10 cellular contexts compared by ENCODE assay signal in genomic region chr14:68941820-68942219, GRCh38. TPM values are rescaled to one million over a fixed set of nuclear protein-coding genes. Genes with fewer than 3 reads are reported as not detected.
DNase-seq lines count a peak whose midpoint lies in the region; ATAC-seq and TF ChIP-seq lines count a peak whose summit lies in the region.
"Had no signal": no experiment of that assay in that cellular context is flagged by ENCODE, and none has a peak within 500 bp of the region (broad histone marks: within the 10 kb centered on the region; RNA-seq: fewer than 3 reads in every experiment).

No MANE protein-coding gene starts in this region.

- H3K4me3 Mint-ChIP-seq in CD4-positive, alpha-beta T cell: no peak overlapping the region
- no peak overlapping the region for H3K4me3 Mint-ChIP-seq in nephron

- TF ChIP-seq POLR2A in Peyer's patch (IDR thresholded peaks at IDR 0.05): no peak

- H3K4me1 Mint-ChIP-seq in CD4-positive, alpha-beta T cell (ENCODE audit: low read depth): peaks cover 90% of the 10 kb centered on the region
- peaks cover 94% of the 10 kb centered on the region for H3K4me1 Mint-ChIP-seq in nephron

- H3K27ac Mint-ChIP-seq in CD4-positive, alpha-beta T cell: peak overlapping the region; percentile 61
- H3K27ac Mint-ChIP-seq in nephron: peak overlapping the region; percentile 72 to 87 (median 82)

- H3K9me3 Mint-ChIP-seq in CD4-positive, alpha-beta T cell: no peaks in the 10 kb centered on the region
- no peaks in the 10 kb centered on the region for H3K9me3 Mint-ChIP-seq in nephron

- no peaks in the 10 kb centered on the region for H3K27me3 ChIP-seq in CD4-positive, alpha-beta T cell (ENCODE audit: control insufficient read depth, insufficient read depth, low read length)
- H3K27me3 ChIP-seq in Peyer's patch: no peaks in the 10 kb centered on the region

- intact Hi-C loops in CD4-positive, alpha-beta T cell (cut with DNase I, micrococcal nuclease): no loop called here

- no peak for ATAC-seq in CD4-positive, alpha-beta T cell (ENCODE audit: poor library complexity)
- peak; percentile 81 for ATAC-seq in esophagus mucosa
- ATAC-seq in HG02970 (IDR thresholded peaks at IDR 0.05; ENCODE audit: low FRiP score, unreplicated experiment): no peak

- H3K9me3 ChIP-seq in CD4-positive, alpha-beta T cell (ENCODE audit: control insufficient read depth, low read length): no peaks in the 10 kb centered on the region
- no peaks in the 10 kb centered on the region for H3K9me3 ChIP-seq in Peyer's patch

- no peaks in the 10 kb centered on the region for H3K27me3 Mint-ChIP-seq in CD4-positive, alpha-beta T cell
- no peaks in the 10 kb centered on the region for H3K27me3 Mint-ChIP-seq in nephron (ENCODE audit: low read depth)

- TF ChIP-seq CTCF in CD4-positive, alpha-beta T cell (IDR thresholded peaks at IDR 0.05): no peak
- TF ChIP-seq CTCF in Peyer's patch (IDR thresholded peaks at IDR 0.05): no peak
- no peak for TF ChIP-seq CTCF in nephron (IDR thresholded peaks at IDR 0.05; ENCODE audit: unreplicated experiment in 3 of 3)

- peaks cover 21% of the 10 kb centered on the region for H3K36me3 Mint-ChIP-seq in CD4-positive, alpha-beta T cell (ENCODE audit: low read depth)
- no peaks in the 10 kb centered on the region for H3K36me3 Mint-ChIP-seq in nephron (ENCODE audit: low read depth)

- no peak for DNase-seq in CD4-positive, alpha-beta T cell
- DNase-seq in Peyer's patch (no peak), globus pallidus (ENCODE audit: low spot score) (no peak), NCI-H524 treated with DMSO at 0.1 percent for 48 hours (lab: John Stamatoyannopoulos, UW) (no peak)
- no peak for DNase-seq in NK-92 treated with Interleukin-12 subunit alpha and Interleukin-12 subunit beta, amount 100 ng/mL, for 24 hours (lab: John Stamatoyannopoulos, UW)
- DNase-seq: erythroblast, NCI-H345 had no signal

- no peak overlapping the region for H3K4me3 ChIP-seq in Peyer's patch

- CTCF ChIA-PET in CD4-positive, alpha-beta T cell (lab: Charles Lee): no interaction called here

- H3K4me1 ChIP-seq in Peyer's patch: peaks cover 0 to 85% (median 3%) of the 10 kb centered on the region in 4 donors

- H3K36me3 ChIP-seq in Peyer's patch: no peaks in the 10 kb centered on the region

- POLR2A ChIA-PET in CD4-positive, alpha-beta T cell (lab: Charles Lee): no interaction called here

- no peak overlapping the region for H3K27ac ChIP-seq in CD4-positive, alpha-beta T cell (ENCODE audit: low read depth, low read length)
- peak overlapping the region in 3 of 4 donors; percentile 27 to 86 (median 31) for H3K27ac ChIP-seq in Peyer's patch

RNA-seq across cellular contexts. Expression of gene ACTN1, which starts 37.3 kb away (rescaled TPM):
- total RNA-seq in CD4-positive, alpha-beta T cell: 100 to 1,000 TPM; 128 to 143 TPM
- 100 to 1,000 TPM in 1 of 4 donors, 10 to 100 TPM in 3; 40.3 to 585 (median 80.1) TPM for total RNA-seq in Peyer's patch
- total RNA-seq in esophagus mucosa: 117 TPM
